8 cellular contexts compared by ENCODE assay signal in genomic region chr19:53195265-53195879, GRCh38. TPM values are rescaled to one million over a fixed set of nuclear protein-coding genes. Genes with fewer than 3 reads are reported as not detected.
DNase-seq lines count a peak whose midpoint lies in the region; ATAC-seq, FAIRE-seq and TF ChIP-seq lines count a peak whose summit lies in the region.

No MANE protein-coding gene starts in this region.

- H3K36me3 ChIP-seq in A673 (ENCODE audit: insufficient read depth, low read length, poor library complexity, severe bottlenecking), result no peaks in the 10 kb centered on the region
- H3K36me3 ChIP-seq in breast epithelium, result no peaks in the 10 kb centered on the region

- CTCF ChIA-PET in A673 (lab: Charles Lee), result interaction anchor here (1.0 kb wide), 1 partner anchor 551 kb away, joined by 3 read pairs; no protein-coding TSS in a partner anchor
- CTCF ChIA-PET in WTC11 (lab: Charles Lee), result interaction anchor here (0.6 to 2.0 kb wide), 37 partner anchors 10 to 1773 kb away, joined by 3 to 17 read pairs (median 5); partner anchors contain the start of genes ZNF347, ZNF525, ZNF677 and ZNF761

- peaks cover 8% of the 10 kb centered on the region for H3K9me3 Mint-ChIP-seq in WTC11

- ATAC-seq in GM21825 (IDR thresholded peaks at IDR 0.05; ENCODE audit: unreplicated experiment) (peak; percentile 45), WTC11 (peak; percentile 36), HG03196 (IDR thresholded peaks at IDR 0.05; ENCODE audit: unreplicated experiment) (no peak)

- no peaks in the 10 kb centered on the region for H3K27me3 ChIP-seq in A673 (replicated peaks; ENCODE audit: insufficient read depth, low read depth, low read length, poor library complexity)
- H3K27me3 ChIP-seq in breast epithelium, result no peaks in the 10 kb centered on the region

- peak overlapping the region; percentile 24 for H3K4me3 Mint-ChIP-seq in WTC11

- peaks cover 29% of the 10 kb centered on the region for H3K4me1 Mint-ChIP-seq in WTC11

- H3K27ac ChIP-seq in A673 (ENCODE audit: low read depth, low read length, poor library complexity, severe bottlenecking) (no peak overlapping the region), breast epithelium (peak overlapping the region in 1 of 2 donors; percentile 24)

- DNase-seq in A673 (ENCODE audit: low spot score) (peak; percentile 69), NCI-H2227 (lab: John Stamatoyannopoulos, UW; ENCODE audit: unreplicated experiment) (peak; percentile 94), WTC11 (ENCODE audit: low spot score) (peak; percentile 81), breast epithelium (ENCODE audit: low spot score in 2 of 2) (peak; percentile 78 to 84)
- DNase-seq in stimulated activated CD4-positive, alpha-beta T cell treated with anti-CD3 and anti-CD28 coated beads, Interleukin-1b, Interleukin-23, amount 100 ng/mL, for 1 hour (ENCODE audit: low read depth in 2 of 2), result peak; percentile 43 to 52

- TF ChIP-seq CTCF in A673 (conservative IDR thresholded peaks at IDR 0.05; ENCODE audit: low read depth, low read length), result peak; percentile 76
- TF ChIP-seq CTCF in WTC11 (IDR thresholded peaks at IDR 0.05), result peak; percentile 81
- peak; percentile 84 to 96 (median 94) for TF ChIP-seq CTCF in breast epithelium (IDR thresholded peaks at IDR 0.05)

- peak; percentile 88 for FAIRE-seq in islet of Langerhans (lab: Jason Lieb, UNC)

- H3K27me3 Mint-ChIP-seq in WTC11 (ENCODE audit: low read depth), result peaks cover 28% of the 10 kb centered on the region

- H3K4me3 ChIP-seq in A673 (ENCODE audit: low read depth, low read length, poor library complexity, severe bottlenecking) (no peak overlapping the region), breast epithelium (no peak overlapping the region)

- POLR2A ChIA-PET in A673 (lab: Charles Lee; ENCODE audit: low non-redundant PET), result no interaction called here
- POLR2A ChIA-PET in WTC11 (lab: Charles Lee), result no interaction called here

- peak overlapping the region; percentile 35; the same call in 1 of the 2 replicates for H3K27ac Mint-ChIP-seq in WTC11

- no TSS peak for BruUV-seq in A673 (replicated peaks; lab: Mats Ljungman, UMichigan)

- H3K4me1 ChIP-seq in A673 (ENCODE audit: insufficient read depth, low read length, poor library complexity, severe bottlenecking), result no peaks in the 10 kb centered on the region
- no peaks in the 10 kb centered on the region for H3K4me1 ChIP-seq in breast epithelium

- no peak for TF ChIP-seq POLR2A in breast epithelium (IDR thresholded peaks at IDR 0.05)

- intact Hi-C loops in A673 (cut with micrococcal nuclease; ENCODE audit: unreplicated experiment) (loop anchor here (5.0 kb wide), 1 partner anchor 552 kb away; no protein-coding TSS in a partner anchor), breast epithelium (cut with DNase I; ENCODE audit: low total_unique reads) (no loop called here)

- H3K36me3 Mint-ChIP-seq in WTC11, result peaks cover 8% of the 10 kb centered on the region

- H3K9me3 ChIP-seq in A673 (ENCODE audit: low read depth, low read length, poor library complexity, severe bottlenecking), result peaks cover 14% of the 10 kb centered on the region
- peaks cover 12 to 19% of the 10 kb centered on the region in 2 donors for H3K9me3 ChIP-seq in breast epithelium

TF ChIP-seq in WTC11, 78 proteins besides CTCF, POLR2A, EP300 and RAD21:
- TF ChIP-seq IRF2 (CRISPR knock-in tag; IDR thresholded peaks at IDR 0.05; ENCODE audit: borderline replicate concordance, low read depth) (no peak), NR3C1 (CRISPR knock-in tag; conservative IDR thresholded peaks at IDR 0.05; ENCODE audit: low read depth) (no peak), SP1 (CRISPR knock-in tag; conservative IDR thresholded peaks at IDR 0.05) (no peak), RELA (CRISPR knock-in tag; IDR thresholded peaks at IDR 0.05; ENCODE audit: borderline replicate concordance) (no peak), USF2 (CRISPR knock-in tag; IDR thresholded peaks at IDR 0.05) (no peak), PREB (CRISPR knock-in tag; IDR thresholded peaks at IDR 0.05; ENCODE audit: borderline replicate concordance) (no peak), TEAD4 (CRISPR knock-in tag; IDR thresholded peaks at IDR 0.05) (no peak), GTF2I (CRISPR knock-in tag; conservative IDR thresholded peaks at IDR 0.05) (no peak), ZNF396 (CRISPR knock-in tag; IDR thresholded peaks at IDR 0.05; ENCODE audit: borderline replicate concordance) (no peak)

RNA-seq across cellular contexts. Expression of gene ZNF665, which starts 2.2 kb away (rescaled TPM):
- total RNA-seq in A673 (2021) (1.2 and 1.5 TPM in 2 replicates), WTC11 (2021) (5.3 to 7.5 TPM (median 5.7 TPM) in 3 replicates), breast epithelium (1 to 10 TPM; 2.9 to 8.6 (median 5.8) TPM)

RNA-seq across cellular contexts. Expression of gene ZNF347, which starts 36.5 kb away (rescaled TPM):
- total RNA-seq in A673 (2021) (1.8 and 4.6 TPM in 2 replicates), WTC11 (2021) (10.9 to 11.3 TPM (median 11.0 TPM) in 3 replicates), breast epithelium (10 to 100 TPM in 2 of 3 donors, 1 to 10 TPM in 1; 6.9 to 19.2 (median 13.4) TPM)

RNA-seq across cellular contexts. Expression of gene ZNF677, which starts 59.3 kb away (rescaled TPM):
- 5.4 and 6.1 TPM in 2 replicates for total RNA-seq in A673 (2021)
- total RNA-seq in WTC11 (2021), result 56.9 to 60.1 TPM (median 58.8 TPM) in 3 replicates
- 10 to 100 TPM; 11.1 to 26.3 (median 15.7) TPM for total RNA-seq in breast epithelium
